35 cellular contexts compared by ENCODE assay signal in genomic region chr2:54697934-54698333, GRCh38.
"Had no signal": no experiment of that assay in that cellular context is flagged by ENCODE, and none has a peak within 500 bp of the region (broad histone marks: within the 10 kb centered on the region; RNA-seq: fewer than 3 reads in every experiment).

No MANE protein-coding gene starts in this region.

- H3K36me3 ChIP-seq: MG63 had no signal

- H3K4me2 ChIP-seq: KMS-11 had no signal

- H3K9me3 ChIP-seq: MG63 had no signal

- DNase-seq: Karpas-422, Kasumi-1, MM.1S, MV-4-11, NCI-H1048, NCI-H1092, NCI-H1092 treated with DMSO at 0.1 percent for 48 hours, NCI-H1105, NCI-H1105 treated with DMSO at 0.1 percent for 48 hours, NCI-H1417, NCI-H1417 treated with DMSO at 0.1 percent for 48 hours, NCI-H1436, NCI-H1436 treated with DMSO at 0.1 percent for 48 hours, NCI-H146, NCI-H1694, NCI-H1694 treated with DMSO at 0.1 percent for 48 hours, NCI-H187, NCI-H187 treated with DMSO at 0.1 percent for 48 hours, NCI-H1930, NCI-H2029, NCI-H2029 treated with DMSO at 0.1 percent for 48 hours, NCI-H2081, NCI-H2081 treated with DMSO at 0.1 percent for 48 hours, NCI-H2107, NCI-H2171, NCI-H2171 treated with DMSO at 0.1 percent for 48 hours, NCI-H2227 treated with DMSO at 0.1 percent for 48 hours, NCI-H226, NCI-H345, NCI-H446, NCI-H446 treated with DMSO at 0.1 percent for 48 hours, NCI-H510A, NCI-H510A treated with DMSO at 0.1 percent for 48 hours had no signal

- H3K9ac ChIP-seq: KMS-11 had no signal

- H3K27ac ChIP-seq: KMS-11 had no signal

- H3K27me3 ChIP-seq: MG63 had no signal

- H3K4me3 ChIP-seq: MG63 had no signal
